ENCODE assay signal across 8 cellular contexts in genomic region chr3:28241221-28242160, GRCh38. TPM values are rescaled to one million over a fixed set of nuclear protein-coding genes. Genes with fewer than 3 reads are reported as not detected.
DNase-seq lines count a peak whose midpoint lies in the region; ATAC-seq and TF ChIP-seq lines count a peak whose summit lies in the region.

TSS of gene CMC1 (plus strand) at chr3:28241619. CDS start at chr3:28241794, 175 bp downstream.

- no peaks in the 10 kb centered on the region for H3K9me3 ChIP-seq in heart right ventricle
- no peaks in the 10 kb centered on the region for H3K9me3 ChIP-seq in upper lobe of right lung

- peak within 1 kb of the TSS; percentile 76 to 97 (median 89) for H3K4me3 ChIP-seq in heart right ventricle
- H3K4me3 ChIP-seq in upper lobe of right lung, result peak within 1 kb of the TSS; percentile 91

- peak; percentile 98 for ATAC-seq in HG02870 (IDR thresholded peaks at IDR 0.05; ENCODE audit: unreplicated experiment)
- ATAC-seq in heart right ventricle, result peak; percentile 100
- peak; percentile 99 for ATAC-seq in upper lobe of right lung

- no peak for TF ChIP-seq CTCF in GM13976 (IDR thresholded peaks at IDR 0.05; ENCODE audit: borderline replicate concordance, control extremely low read depth, extremely low read depth, insufficient read depth, missing control alignments)
- peak in 1 of 9 donors; percentile 9 for TF ChIP-seq CTCF in heart right ventricle (IDR thresholded peaks at IDR 0.05)
- no peak for TF ChIP-seq CTCF in upper lobe of right lung (IDR thresholded peaks at IDR 0.05)

- H3K27me3 ChIP-seq in heart right ventricle (no peaks in the 10 kb centered on the region), upper lobe of right lung (no peaks in the 10 kb centered on the region)

- intact Hi-C loops in T-helper 1 cell treated with Interleukin-12 subunit alpha and Interleukin-12 subunit beta and Interleukin-4 antibody, amounts not matched to agents 30 ng/mL and 1 ng/mL, for 36 hours (cut with micrococcal nuclease), result loop anchor here (1.0 to 10.0 kb wide), 9 partner anchors 69 to 874 kb away; partner anchors contain the start of genes NEK10 and SLC4A7
- intact Hi-C loops in heart right ventricle (cut with DNase I), result loop anchor here in 1 of 10 donors (5.0 kb wide), 1 partner anchor 106 kb away; the partner anchor contains the start of genes AZI2 and ZCWPW2
- intact Hi-C loops in posterior vena cava (cut with DNase I), result no loop called here
- intact Hi-C loops in upper lobe of right lung (cut with DNase I), result no loop called here

- WGBS in heart right ventricle, 2 donors, result 0% methylated on average over 68 of the region's 68 CpGs

- H3K4me1 ChIP-seq in heart right ventricle, result peaks cover 0 to 38% (median 21%) of the 10 kb centered on the region in 9 donors
- peaks cover 7% of the 10 kb centered on the region for H3K4me1 ChIP-seq in upper lobe of right lung

- in situ Hi-C loops in GM13976 (cut with MboI; ENCODE audit: low sequenced_read_pairs, unreplicated experiment), result no loop called here

- H3K27ac ChIP-seq in heart right ventricle, result peak within 1 kb of the TSS; percentile 25 to 96 (median 88)
- peak within 1 kb of the TSS; percentile 88 for H3K27ac ChIP-seq in upper lobe of right lung

- no peaks in the 10 kb centered on the region for H3K36me3 ChIP-seq in heart right ventricle
- no peaks in the 10 kb centered on the region for H3K36me3 ChIP-seq in upper lobe of right lung

- DNase-seq in GM13976 (ENCODE audit: low spot score) (peak; percentile 94), NCI-H146 treated with DMSO at 0.1 percent for 48 hours (lab: John Stamatoyannopoulos, UW; ENCODE audit: unreplicated experiment) (peak; percentile 84), amniotic epithelial cell (ENCODE audit: low read depth) (peak; percentile 89), heart right ventricle (peak; percentile 99), posterior vena cava (ENCODE audit: low spot score) (peak; percentile 99), upper lobe of right lung (peak; percentile 99)

RNA-seq across cellular contexts. Expression of gene CMC1, which starts in this region (rescaled TPM):
- 19.0 and 19.1 TPM in 2 replicates for total RNA-seq in T-helper 1 cell treated with Interleukin-12 subunit alpha and Interleukin-12 subunit beta and Interleukin-4 antibody, amounts not matched to agents 30 ng/mL and 1 ng/mL, for 36 hours
- 10 to 100 TPM; 16.9 to 38.5 (median 24.7) TPM for total RNA-seq in heart right ventricle
- 10 to 100 TPM; 50.2 to 68.6 TPM for polyA plus RNA-seq in heart right ventricle
- total RNA-seq in posterior vena cava, result 10 to 100 TPM; 15.6 to 16.2 TPM
- 17.8 TPM for total RNA-seq in upper lobe of right lung

Comparison
In these comparisons a context has a peak if more than half of its experiments do, and no peak if none do; other contexts are left out.
1. Peak in every context shown above with its lines: DNase-seq, ATAC-seq, H3K4me3 ChIP-seq and H3K27ac ChIP-seq.